ENCODE assay signal across 8 cellular contexts in the genomic region with DNA sequence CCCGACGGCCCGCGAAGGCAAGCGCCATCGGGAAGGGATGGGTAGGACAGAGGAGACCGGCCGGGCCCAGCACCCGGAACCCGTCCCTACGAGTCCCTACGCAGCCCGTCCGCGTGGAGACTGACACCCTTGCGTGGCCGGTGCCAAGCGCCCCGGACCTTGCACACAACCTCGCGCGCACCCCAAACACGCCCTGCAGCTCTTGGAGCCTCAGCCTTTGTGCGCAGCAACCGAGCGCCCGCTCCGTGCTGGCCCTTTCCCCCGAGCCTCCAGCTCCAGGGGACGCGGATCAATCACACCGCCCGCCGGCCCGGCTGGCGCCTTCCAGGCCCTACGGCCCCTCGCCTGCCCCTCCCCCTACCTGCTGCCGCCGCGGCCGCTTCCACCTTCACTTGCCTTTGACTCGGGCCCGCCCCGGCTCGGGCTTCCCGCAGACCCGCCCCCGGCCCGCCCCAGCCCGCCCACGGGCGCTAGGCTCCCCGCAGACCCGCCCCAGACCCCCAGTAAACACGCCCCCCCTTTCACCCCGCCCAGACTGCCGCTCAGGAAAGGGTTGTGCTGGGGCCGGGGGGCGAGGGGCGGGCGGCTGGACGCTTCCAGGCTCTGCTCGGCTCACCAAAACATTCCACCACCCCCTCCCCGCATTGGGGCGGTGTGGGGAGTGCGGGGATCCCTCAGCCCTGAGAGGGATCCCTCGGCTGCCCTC. TPM values are rescaled to one million over a fixed set of nuclear protein-coding genes. Genes with fewer than 3 reads are reported as not detected.
DNase-seq lines count a peak whose midpoint lies in the region; ATAC-seq and TF ChIP-seq lines count a peak whose summit lies in the region.

A gene (minus strand): TSS at position 394 of the 706 bp plus-strand sequence. CDS start 1,746 bp downstream, outside the sequence.

- no peak for TF ChIP-seq CTCF in epithelial cell of proximal tubule (conservative IDR thresholded peaks at IDR 0.05; ENCODE audit: low read depth, low read length)

- peak within 1 kb of the TSS; percentile 69 for H3K9ac ChIP-seq in muscle layer of colon (ENCODE audit: low read length)

- H3K4me1 ChIP-seq in muscle layer of colon (ENCODE audit: insufficient read depth, low read length) = peaks cover 25% of the 10 kb centered on the region

- DNase-seq in NCI-H2029 (lab: John Stamatoyannopoulos, UW) = peak; percentile 42
- no peak for DNase-seq in NCI-H2029 treated with DMSO at 0.1 percent for 48 hours (lab: John Stamatoyannopoulos, UW)
- peak; percentile 79 for DNase-seq in NCI-H69 (lab: John Stamatoyannopoulos, UW)
- peak; percentile 66 for DNase-seq in activated T-cell treated with anti-CD3 and anti-CD28 coated beads for 4 hours
- DNase-seq in epithelial cell of proximal tubule (ENCODE audit: low read depth) = no peak
- DNase-seq in stimulated activated CD8-positive, alpha-beta memory T cell treated with anti-CD3 and anti-CD28 coated beads, Interleukin-4, amount 100 ng/mL, for 24 hours (ENCODE audit: low read depth) = peak; percentile 58

- H3K4me3 ChIP-seq in epithelial cell of proximal tubule (ENCODE audit: low read depth, low read length) (peak within 1 kb of the TSS; percentile 51), muscle layer of colon (ENCODE audit: low read depth in 1 of 2, low read length in 2 of 2) (peak within 1 kb of the TSS; percentile 77 to 87)

- no peak for ATAC-seq in HG02623 (IDR thresholded peaks at IDR 0.05; ENCODE audit: unreplicated experiment)

- peaks cover 22% of the 10 kb centered on the region for H3K36me3 ChIP-seq in muscle layer of colon (ENCODE audit: insufficient read depth, low read length)

- H3K27ac ChIP-seq in muscle layer of colon (ENCODE audit: low read depth, low read length) = peak within 1 kb of the TSS; percentile 81

- H3K27me3 ChIP-seq in muscle layer of colon (ENCODE audit: control insufficient read depth in 1 of 2, insufficient read depth in 2 of 2, low read length in 2 of 2) = no peaks in the 10 kb centered on the region

- H3K9me3 ChIP-seq in muscle layer of colon (ENCODE audit: low read length) = no peaks in the 10 kb centered on the region

RNA-seq across cellular contexts. Expression of the gene that starts here (rescaled TPM):
- 6.7 and 16.0 TPM in 2 replicates for total RNA-seq in epithelial cell of proximal tubule

Comparison
In these comparisons a context has a peak if more than half of its experiments do, and no peak if none do; other contexts are left out.
1. DNase-seq: peak in NCI-H2029 (single experiment), NCI-H69 (single experiment), activated T-cell treated with anti-CD3 and anti-CD28 coated beads for 4 hours (single experiment) and stimulated activated CD8-positive, alpha-beta memory T cell treated with anti-CD3 and anti-CD28 coated beads, Interleukin-4, amount 100 ng/mL, for 24 hours (single experiment); none in NCI-H2029 treated with DMSO at 0.1 percent for 48 hours (single experiment) and epithelial cell of proximal tubule (single experiment).